33 cellular contexts compared by ENCODE assay signal in the genomic region with DNA sequence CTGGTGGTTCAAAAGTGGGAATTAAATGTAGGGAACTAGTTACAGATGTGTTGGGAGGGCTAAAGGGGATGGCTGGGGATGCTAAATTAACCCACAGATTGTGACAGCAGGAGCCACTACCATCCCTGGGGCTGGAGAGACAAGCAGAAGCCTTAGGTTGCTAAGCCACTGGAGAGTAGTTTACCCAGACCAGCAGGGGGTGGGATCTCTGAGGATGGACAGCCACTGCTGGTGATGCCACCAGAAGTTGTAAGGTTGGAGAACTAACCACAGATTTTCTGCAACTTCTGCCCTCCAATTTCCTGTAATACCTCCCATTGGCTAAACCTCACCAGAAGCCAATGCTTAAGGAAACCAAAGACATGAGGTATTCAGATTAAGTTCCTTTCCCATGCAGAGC.
DNase-seq lines count a peak whose midpoint lies in the region; ATAC-seq, FAIRE-seq and TF ChIP-seq lines count a peak whose summit lies in the region.
"Had no signal": no experiment of that assay in that cellular context is flagged by ENCODE, and none has a peak within 500 bp of the region (broad histone marks: within the 10 kb centered on the region; RNA-seq: fewer than 3 reads in every experiment).

No MANE protein-coding gene starts in this region.

- H3K79me2 ChIP-seq in endothelial cell of umbilical vein (ENCODE audit: control insufficient read depth, insufficient read depth, low read length) = no peaks in the 10 kb centered on the region

- peak; percentile 6 for TF ChIP-seq CTCF in GM06990 (IDR thresholded peaks at IDR 0.05; ENCODE audit: insufficient read depth, low read length, poor library complexity, severe bottlenecking)
- no peak for TF ChIP-seq CTCF in RWPE2 (IDR thresholded peaks at IDR 0.05; ENCODE audit: poor library complexity, severe bottlenecking)
- TF ChIP-seq CTCF in endothelial cell of umbilical vein (IDR thresholded peaks at IDR 0.05; ENCODE audit: extremely low read depth in 1 of 2, insufficient read depth in 1 of 2, low read depth in 1 of 2, low read length in 2 of 2) = no peak

- peak overlapping the region; percentile 20 for H2AFZ ChIP-seq in endothelial cell of umbilical vein (ENCODE audit: low read depth, low read length)
- H2AFZ ChIP-seq: GM23248 had no signal

- H3K4me2 ChIP-seq in endothelial cell of umbilical vein (ENCODE audit: insufficient read depth, low read length) = no peak overlapping the region
- H3K4me2 ChIP-seq: smooth muscle cell had no signal

- no peaks in the 10 kb centered on the region for H3K27me3 Mint-ChIP-seq in T-helper 2 cell treated with Interferon-gamma antibody and Interleukin-4, amounts not matched to agents 5 μg/mL and 100 μg/mL, for 36 hours (ENCODE audit: low read depth)
- H3K27me3 Mint-ChIP-seq: activated naive CD4-positive, alpha-beta T cell treated with anti-CD3 and anti-CD28 coated beads, Interleukin-2, amount 10 ng/mL, durations not matched to agents 7 days and 5 days had no signal

- DNase-seq in GM06990 (ENCODE audit: extremely low read depth, insufficient read length) = no peak
- peak; percentile 38 for DNase-seq in HT1080 (ENCODE audit: low read depth)
- DNase-seq in RWPE2 (ENCODE audit: low spot score) = no peak
- no peak for DNase-seq in endothelial cell of umbilical vein (ENCODE audit: low read depth, low spot score)
- DNase-seq in EL = no peak
- DNase-seq in NCI-H82 treated with DMSO at 0.1 percent for 48 hours (lab: John Stamatoyannopoulos, UW; ENCODE audit: unreplicated experiment) = no peak
- DNase-seq in T-helper 2 cell treated with Interferon-gamma antibody and Interleukin-4, amounts not matched to agents 5 μg/mL and 100 μg/mL, for 36 hours (ENCODE audit: low spot score) = no peak
- DNase-seq: activated CD4-positive, alpha-beta T cell treated with anti-CD3 and anti-CD28 coated beads for 4 hours; activated naive CD4-positive, alpha-beta T cell treated with anti-CD3 and anti-CD28 coated beads, Interleukin-2, amount 10 ng/mL, durations not matched to agents 7 days and 5 days; adrenal gland; brain microvascular endothelial cell; CD8-positive, alpha-beta T cell; cerebellar nuclear complex; esophagus squamous epithelium; foreskin melanocyte; GM23248; heart left ventricle; NCI-H1048; NCI-H1930; NCI-H524 treated with DMSO at 0.1 percent for 48 hours; posterior cingulate gyrus; Right ventricle myocardium superior; T-helper 9 cell; WERI-Rb-1 had no signal

- no peaks in the 10 kb centered on the region for H3K36me3 ChIP-seq in GM06990 (ENCODE audit: control insufficient read depth, insufficient read depth, low read length)
- H3K36me3 ChIP-seq in RWPE2 (ENCODE audit: low read depth) = no peaks in the 10 kb centered on the region
- H3K36me3 ChIP-seq in endothelial cell of umbilical vein (ENCODE audit: control insufficient read depth in 2 of 2, extremely low read depth in 1 of 2, insufficient read depth in 2 of 2, low read length in 2 of 2) = no peaks in the 10 kb centered on the region
- H3K36me3 ChIP-seq: adrenal gland, brain microvascular endothelial cell, esophagus squamous epithelium, heart left ventricle, right atrium auricular region, thoracic aorta, WERI-Rb-1 had no signal

- TF ChIP-seq POLR2A in endothelial cell of umbilical vein (IDR thresholded peaks at IDR 0.05; ENCODE audit: low read depth, low read length) = no peak

- CTCF ChIA-PET in endothelial cell of umbilical vein (lab: Charles Lee) = no interaction called here

- H3K4me3 Mint-ChIP-seq in T-helper 2 cell treated with Interferon-gamma antibody and Interleukin-4, amounts not matched to agents 5 μg/mL and 100 μg/mL, for 36 hours = no peak overlapping the region
- H3K4me3 Mint-ChIP-seq: activated naive CD4-positive, alpha-beta T cell treated with anti-CD3 and anti-CD28 coated beads, Interleukin-2, amount 10 ng/mL, durations not matched to agents 7 days and 5 days; activated T-helper 17 cell treated with anti-CD3 and anti-CD28 coated beads, Interleukin-2, amount 50 U/mL, for 72 hours; B cell; CD8-positive, alpha-beta T cell; mesothelial cell of epicardium; stimulated activated naive CD8-positive, alpha-beta T cell treated with anti-CD3 and anti-CD28 coated beads, Interleukin-15, Interleukin-2, amounts not matched to agents 100 ng/mL and 50 ng/mL, for 24 hours had no signal

- no peaks in the 10 kb centered on the region for H3K9me3 Mint-ChIP-seq in T-helper 2 cell treated with Interferon-gamma antibody and Interleukin-4, amounts not matched to agents 5 μg/mL and 100 μg/mL, for 36 hours
- H3K9me3 Mint-ChIP-seq: activated naive CD4-positive, alpha-beta T cell treated with anti-CD3 and anti-CD28 coated beads, Interleukin-2, amount 10 ng/mL, durations not matched to agents 7 days and 5 days; activated T-helper 17 cell treated with anti-CD3 and anti-CD28 coated beads, Interleukin-2, amount 50 U/mL, for 72 hours; CD8-positive, alpha-beta T cell; mesothelial cell of epicardium; stimulated activated naive CD8-positive, alpha-beta T cell treated with anti-CD3 and anti-CD28 coated beads, Interleukin-15, Interleukin-2, amounts not matched to agents 100 ng/mL and 50 ng/mL, for 24 hours had no signal

- H3K4me1 ChIP-seq in RWPE2 (ENCODE audit: insufficient read depth, poor library complexity, severe bottlenecking) = no peaks in the 10 kb centered on the region
- no peaks in the 10 kb centered on the region for H3K4me1 ChIP-seq in endothelial cell of umbilical vein (ENCODE audit: control insufficient read depth, extremely low read depth, insufficient read depth, low read length)
- H3K4me1 ChIP-seq: adrenal gland, esophagus squamous epithelium, heart left ventricle, right atrium auricular region had no signal

- dilution Hi-C loops in endothelial cell of umbilical vein (cut with MboI; ENCODE audit: extremely low pct_ligation_motif_present, low sequenced_read_pairs) = no loop called here

- no TSS peak for BruUV-seq in endothelial cell of umbilical vein (replicated peaks; lab: Mats Ljungman, UMichigan)

- intact Hi-C loops in endothelial cell of umbilical vein (cut with micrococcal nuclease) = no loop called here

- no peaks in the 10 kb centered on the region for H3K9me1 ChIP-seq in endothelial cell of umbilical vein (replicated peaks; ENCODE audit: control insufficient read depth, extremely low read depth, insufficient read depth, low read length)

- peaks cover 2% of the 10 kb centered on the region for H3K9me3 ChIP-seq in RWPE2 (ENCODE audit: severe bottlenecking)
- H3K9me3 ChIP-seq in endothelial cell of umbilical vein (replicated peaks; ENCODE audit: control insufficient read depth, insufficient read depth, low read length) = no peaks in the 10 kb centered on the region
- H3K9me3 ChIP-seq: adrenal gland, esophagus squamous epithelium, heart left ventricle, right atrium auricular region, thoracic aorta had no signal

- no peak overlapping the region for H3K27ac Mint-ChIP-seq in T-helper 2 cell treated with Interferon-gamma antibody and Interleukin-4, amounts not matched to agents 5 μg/mL and 100 μg/mL, for 36 hours
- H3K27ac Mint-ChIP-seq: activated naive CD4-positive, alpha-beta T cell treated with anti-CD3 and anti-CD28 coated beads, Interleukin-2, amount 10 ng/mL, durations not matched to agents 7 days and 5 days; activated T-helper 17 cell treated with anti-CD3 and anti-CD28 coated beads, Interleukin-2, amount 50 U/mL, for 72 hours; B cell; CD8-positive, alpha-beta T cell; mesothelial cell of epicardium; stimulated activated naive CD8-positive, alpha-beta T cell treated with anti-CD3 and anti-CD28 coated beads, Interleukin-15, Interleukin-2, amounts not matched to agents 100 ng/mL and 50 ng/mL, for 24 hours had no signal

- POLR2A ChIA-PET in endothelial cell of umbilical vein (lab: Charles Lee) = no interaction called here

- H4K20me1 ChIP-seq in endothelial cell of umbilical vein (replicated peaks; ENCODE audit: control insufficient read depth, extremely low read depth, insufficient read depth, low read length) = no peaks in the 10 kb centered on the region

- H3K27ac ChIP-seq in RWPE2 (ENCODE audit: poor library complexity, severe bottlenecking) = no peak overlapping the region
- H3K27ac ChIP-seq in endothelial cell of umbilical vein (ENCODE audit: insufficient read depth, low read depth, low read length) = no peak overlapping the region
- H3K27ac ChIP-seq: adrenal gland, brain microvascular endothelial cell, esophagus squamous epithelium, GM23248, heart left ventricle, right atrium auricular region, thoracic aorta, WERI-Rb-1 had no signal

- no peak for FAIRE-seq in endothelial cell of umbilical vein (lab: Jason Lieb, UNC)
- FAIRE-seq: HTR-8/SVneo, urothelium cell line had no signal

- no peak overlapping the region for H3K9ac ChIP-seq in endothelial cell of umbilical vein (replicated peaks; ENCODE audit: extremely low read depth, insufficient read depth, low read length)
- H3K9ac ChIP-seq: GM23248 had no signal

- no peaks in the 10 kb centered on the region for H3K4me1 Mint-ChIP-seq in T-helper 2 cell treated with Interferon-gamma antibody and Interleukin-4, amounts not matched to agents 5 μg/mL and 100 μg/mL, for 36 hours (ENCODE audit: low read depth)
- H3K4me1 Mint-ChIP-seq: activated naive CD4-positive, alpha-beta T cell treated with anti-CD3 and anti-CD28 coated beads, Interleukin-2, amount 10 ng/mL, durations not matched to agents 7 days and 5 days; activated T-helper 17 cell treated with anti-CD3 and anti-CD28 coated beads, Interleukin-2, amount 50 U/mL, for 72 hours; B cell had no signal

- H3K4me3 ChIP-seq in GM06990 (replicated peaks; ENCODE audit: low read depth, low read length) (no peak overlapping the region), RWPE2 (ENCODE audit: severe bottlenecking) (no peak overlapping the region), endothelial cell of umbilical vein (replicated peaks in 1 of 3; ENCODE audit: insufficient read depth in 1 of 3, low read depth in 1 of 3, low read length in 3 of 3) (no peak overlapping the region)
- H3K4me3 ChIP-seq: adrenal gland, esophagus squamous epithelium, GM23248, heart left ventricle, right atrium auricular region, smooth muscle cell, thoracic aorta had no signal

- H3K36me3 Mint-ChIP-seq in T-helper 2 cell treated with Interferon-gamma antibody and Interleukin-4, amounts not matched to agents 5 μg/mL and 100 μg/mL, for 36 hours (ENCODE audit: low read depth) = no peaks in the 10 kb centered on the region
- H3K36me3 Mint-ChIP-seq: activated naive CD4-positive, alpha-beta T cell treated with anti-CD3 and anti-CD28 coated beads, Interleukin-2, amount 10 ng/mL, durations not matched to agents 7 days and 5 days; CD8-positive, alpha-beta T cell; mesothelial cell of epicardium had no signal

- H3K27me3 ChIP-seq in GM06990 (replicated peaks; ENCODE audit: control insufficient read depth, insufficient read depth, low read length) (no peaks in the 10 kb centered on the region; the same call in 1 of the 2 replicates), RWPE2 (ENCODE audit: insufficient read depth, poor library complexity, severe bottlenecking) (peaks cover 5% of the 10 kb centered on the region), endothelial cell of umbilical vein (ENCODE audit: control insufficient read depth in 2 of 2, insufficient read depth in 2 of 2, low read length in 2 of 2) (no peaks in the 10 kb centered on the region)
- H3K27me3 ChIP-seq: adrenal gland, brain microvascular endothelial cell, esophagus squamous epithelium, heart left ventricle, right atrium auricular region had no signal

- ATAC-seq in RWPE2 (ENCODE audit: low read depth) = peak; percentile 25; the same call in 1 of the 3 replicates
- ATAC-seq: activated T-helper 17 cell treated with anti-CD3 and anti-CD28 coated beads, Interleukin-2, amount 50 U/mL, for 72 hours; CD8-positive, alpha-beta T cell; heart left ventricle had no signal
